Comparison of ENCODE assay signal across 17 cellular contexts in the genomic region with DNA sequence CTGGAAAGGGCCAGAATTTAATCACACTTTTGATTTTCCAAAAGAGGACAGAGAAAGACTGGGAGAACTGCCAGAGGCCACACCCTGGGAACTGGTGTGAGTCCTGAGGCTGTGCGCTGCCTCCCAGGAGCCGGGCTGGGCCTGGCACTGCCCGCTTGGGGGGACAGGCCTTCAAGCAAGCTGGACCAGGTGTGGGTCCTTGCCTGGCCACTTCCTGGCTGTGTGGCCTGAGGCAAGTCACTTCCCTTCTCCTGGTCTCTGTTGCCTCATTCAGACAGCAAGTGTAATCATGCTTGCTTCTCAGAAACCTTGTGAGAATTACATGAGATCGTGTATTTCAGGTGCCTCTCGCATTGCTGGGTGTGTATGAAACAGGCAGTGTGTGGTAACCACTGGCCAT.
A peak's percentile ranks its signal among the peaks of the same experiment; 100 is the strongest.
DNase-seq lines count a peak whose midpoint lies in the region; ATAC-seq, FAIRE-seq and TF ChIP-seq lines count a peak whose summit lies in the region.
"Had no signal": no experiment of that assay in that cellular context is flagged by ENCODE, and none has a peak within 500 bp of the region (broad histone marks: within the 10 kb centered on the region; RNA-seq: fewer than 3 reads in every experiment).

No MANE protein-coding gene starts in this region.

- H3K18ac ChIP-seq in H1 (ENCODE audit: extremely low read depth, low read length), result no peak overlapping the region

- H2AFZ ChIP-seq in H1 (ENCODE audit: low read length), result no peak overlapping the region

- H3K27ac ChIP-seq in heart right ventricle (peak overlapping the region in 3 of 10 donors; percentile 12 to 26 (median 22)), H1 (ENCODE audit: low read depth, low read length) (no peak overlapping the region)
- H3K27ac ChIP-seq: SJCRH30, WERI-Rb-1 had no signal

- H3K36me3 ChIP-seq in heart right ventricle, result no peaks in the 10 kb centered on the region
- H3K36me3 ChIP-seq in H1 (ENCODE audit: control insufficient read depth in 2 of 4, insufficient read depth in 4 of 4, low read length in 3 of 4), result no peaks in the 10 kb centered on the region; a peak in 1 of 8 replicates
- H3K36me3 ChIP-seq: SJCRH30, WERI-Rb-1 had no signal

- no peaks in the 10 kb centered on the region for H3K27me3 ChIP-seq in heart right ventricle
- H3K27me3 ChIP-seq in H1 (replicated peaks in 1 of 4; ENCODE audit: control insufficient read depth in 3 of 4, extremely low read depth in 1 of 4, insufficient read depth in 3 of 4, low read length in 3 of 4), result no peaks in the 10 kb centered on the region
- H3K27me3 ChIP-seq: SJCRH30, spleen had no signal

- H4K8ac ChIP-seq in H1 (ENCODE audit: extremely low read depth, insufficient read depth, low read length), result peak overlapping the region; percentile 68; the same call in 1 of the 2 replicates

- no peak overlapping the region for H3K9ac ChIP-seq in H1 (replicated peaks in 1 of 4; ENCODE audit: extremely low read depth in 1 of 4, low read depth in 3 of 4, low read length in 3 of 4)

- H3K4me1 ChIP-seq in heart right ventricle, result peaks cover 5 to 25% (median 21%) of the 10 kb centered on the region in 9 donors
- no peaks in the 10 kb centered on the region for H3K4me1 ChIP-seq in H1 (replicated peaks in 1 of 4; ENCODE audit: control insufficient read depth in 3 of 4, insufficient read depth in 4 of 4, low read length in 3 of 4)

- no peak for TF ChIP-seq POLR2A in H1 (IDR thresholded peaks at IDR 0.05; ENCODE audit: control extremely low read depth in 1 of 2, low read depth in 2 of 2, low read length in 2 of 2)

- no peak overlapping the region for H3K14ac ChIP-seq in H1 (ENCODE audit: insufficient read length)

- no peak for FAIRE-seq in H1 (lab: Jason Lieb, UNC)
- FAIRE-seq: GM18507 had no signal

- TF ChIP-seq EP300 in H1 (IDR thresholded peaks at IDR 0.05; ENCODE audit: borderline replicate concordance in 1 of 2, low read depth in 2 of 2, low read length in 2 of 2), result no peak

- no peak overlapping the region for H2BK120ac ChIP-seq in H1 (replicated peaks; ENCODE audit: low read depth, low read length)

- H3K36me3 Mint-ChIP-seq in mesothelial cell of epicardium, result peaks cover 2% of the 10 kb centered on the region

- peaks cover 19% of the 10 kb centered on the region for H3K4me1 Mint-ChIP-seq in mesothelial cell of epicardium

- no peak overlapping the region for H2AK5ac ChIP-seq in H1 (ENCODE audit: low read depth, low read length)

- H3K4me2 ChIP-seq in H1 (ENCODE audit: insufficient read depth in 1 of 2, low read depth in 2 of 2, low read length in 2 of 2), result no peak overlapping the region

- no peaks in the 10 kb centered on the region for H3K23me2 ChIP-seq in H1 (ENCODE audit: low read depth, low read length)

- no peak overlapping the region for H2BK15ac ChIP-seq in H1 (ENCODE audit: low read length)

- in situ Hi-C loops in G401 (cut with HindIII; ENCODE audit: low sequenced_read_pairs), result no loop called here

- intact Hi-C loops in heart right ventricle (cut with DNase I) (no loop called here), Right ventricle myocardium inferior (cut with DNase I) (no loop called here)

- peaks cover 2% of the 10 kb centered on the region; the same call in 1 of the 2 replicates for H3K79me1 ChIP-seq in H1 (ENCODE audit: low read depth, low read length)

- no peak for TF ChIP-seq CTCF in heart right ventricle (IDR thresholded peaks at IDR 0.05)
- no peak for TF ChIP-seq CTCF in H1 (IDR thresholded peaks at IDR 0.05; ENCODE audit: control extremely low read depth in 1 of 3, insufficient read depth in 1 of 3, low read depth in 1 of 3, low read length in 3 of 3)
- TF ChIP-seq CTCF in mesothelial cell of epicardium (IDR thresholded peaks at IDR 0.05; ENCODE audit: unreplicated experiment), result no peak

- CTCF ChIA-PET in H1 (lab: Charles Lee; ENCODE audit: partially characterized antibody), result no interaction called here

- H4K91ac ChIP-seq in H1 (replicated peaks; ENCODE audit: insufficient read length, low read length), result no peak overlapping the region

- no peak overlapping the region for H3K23ac ChIP-seq in H1 (ENCODE audit: insufficient read length)

- H4K20me1 ChIP-seq in H1 (replicated peaks in 1 of 2; ENCODE audit: control insufficient read depth in 1 of 2, insufficient read depth in 2 of 2, low read length in 2 of 2), result no peaks in the 10 kb centered on the region

- no peak overlapping the region for H3K4ac ChIP-seq in H1 (replicated peaks; ENCODE audit: insufficient read length, low read depth, low read length)

- DNase-seq in heart right ventricle (peak in 1 of 2 donors; percentile 29), Right ventricle myocardium inferior (ENCODE audit: missing footprints) (no peak), H1 (ENCODE audit: low read depth in 1 of 2, low spot score in 2 of 2) (no peak), mesothelial cell of epicardium (ENCODE audit: low spot score in 2 of 2, unreplicated experiment in 2 of 2) (no peak), DMS114 treated with DMSO at 0.1 percent for 48 hours (lab: John Stamatoyannopoulos, UW; ENCODE audit: unreplicated experiment) (no peak), G401 (ENCODE audit: low spot score) (no peak)
- DNase-seq: activated T-cell treated with anti-CD3 and anti-CD28 coated beads, Interleukin-2, amount 50 U/mL, for 1 hour; immature natural killer cell; naive thymus-derived CD8-positive, alpha-beta T cell; NCI-H2227 treated with DMSO at 0.1 percent for 48 hours; SJCRH30; trophoblast cell; WERI-Rb-1 had no signal

- no peaks in the 10 kb centered on the region for H3K9me3 Mint-ChIP-seq in mesothelial cell of epicardium
- H3K9me3 Mint-ChIP-seq: immature natural killer cell; naive thymus-derived CD8-positive, alpha-beta T cell had no signal

- H2BK20ac ChIP-seq in H1 (ENCODE audit: low read length), result no peak overlapping the region

- TF ChIP-seq RAD21 in H1 (IDR thresholded peaks at IDR 0.05 in 1 of 2, conservative IDR thresholded peaks at IDR 0.05 in 1 of 2; ENCODE audit: low read depth in 2 of 2, low read length in 2 of 2), result no peak

- no peak overlapping the region for H3K4me3 ChIP-seq in heart right ventricle
- H3K4me3 ChIP-seq in H1 (ENCODE audit: extremely low read depth in 1 of 4, insufficient read depth in 2 of 4, low read depth in 3 of 4, low read length in 4 of 4), result no peak overlapping the region
- H3K4me3 ChIP-seq: SJCRH30, spleen had no signal

- H3K27me3 Mint-ChIP-seq in mesothelial cell of epicardium (ENCODE audit: low read depth), result no peaks in the 10 kb centered on the region
- H3K27me3 Mint-ChIP-seq: naive thymus-derived CD8-positive, alpha-beta T cell had no signal

- no peak overlapping the region for H4K5ac ChIP-seq in H1 (ENCODE audit: insufficient read length, low read depth, low read length)

- H2BK5ac ChIP-seq in H1 (ENCODE audit: low read depth, low read length), result no peak overlapping the region

- H3K9me3 ChIP-seq in heart right ventricle (no peaks in the 10 kb centered on the region), H1 (ENCODE audit: insufficient read depth in 2 of 2, low read depth in 1 of 2, low read length in 1 of 2) (no peaks in the 10 kb centered on the region)
- H3K9me3 ChIP-seq: SJCRH30, spleen had no signal

- no peaks in the 10 kb centered on the region for H3K79me2 ChIP-seq in H1 (ENCODE audit: control insufficient read depth in 1 of 2, insufficient read depth in 2 of 2, low read length in 2 of 2)

- POLR2A ChIA-PET in H1 (lab: Charles Lee; ENCODE audit: partially characterized antibody), result no interaction called here

- H2BK12ac ChIP-seq in H1 (ENCODE audit: low read depth, low read length), result no peak overlapping the region

- WGBS in heart right ventricle, 2 donors, result 62 to 73% methylated on average over 5 of the region's 5 CpGs
- WGBS in H1 (ENCODE audit: extremely low coverage in 1 of 2, insufficient coverage in 1 of 2, insufficient read length in 1 of 2, insufficient replicate concordance in 2 of 2, low coverage in 1 of 2, low lambda C conversion rate in 2 of 2, missing lambda C conversion rate in 1 of 2), 2 experiments, result 90% methylated on average over 5 of the region's 5 CpGs; no CpG with 5 or more reads in 1 of the 2 experiments

- H3K27ac Mint-ChIP-seq in mesothelial cell of epicardium, result peak overlapping the region; percentile 36

- no peak overlapping the region for H3K56ac ChIP-seq in H1 (replicated peaks; ENCODE audit: insufficient read length, low read depth, low read length)

- no peak overlapping the region for H3K4me3 Mint-ChIP-seq in mesothelial cell of epicardium
- H3K4me3 Mint-ChIP-seq: immature natural killer cell; naive thymus-derived CD8-positive, alpha-beta T cell had no signal

- ATAC-seq in heart right ventricle, result peak in 5 of 8 donors; percentile 39 to 68 (median 46)
- ATAC-seq in Right ventricle myocardium inferior, result no peak
- ATAC-seq in HG03135 (IDR thresholded peaks at IDR 0.05; ENCODE audit: unreplicated experiment), result no peak
- ATAC-seq in HG03442 (IDR thresholded peaks at IDR 0.05; ENCODE audit: unreplicated experiment), result no peak
- ATAC-seq: naive thymus-derived CD8-positive, alpha-beta T cell had no signal

TF ChIP-seq in H1, 55 proteins besides CTCF, POLR2A, EP300 and RAD21:
- no peak for TF ChIP-seq JUND (IDR thresholded peaks at IDR 0.05; ENCODE audit: low read length)
- no peak for TF ChIP-seq RFX5 (IDR thresholded peaks at IDR 0.05; ENCODE audit: borderline replicate concordance, low read depth, low read length)
- no peak for TF ChIP-seq SUZ12 (IDR thresholded peaks at IDR 0.05; ENCODE audit: low read length)
- no peak for TF ChIP-seq BCL11A (IDR thresholded peaks at IDR 0.05; ENCODE audit: low read depth in 2 of 2, low read length in 2 of 2)
- TF ChIP-seq CBX8 (IDR thresholded peaks at IDR 0.05; ENCODE audit: borderline replicate concordance, low read depth, low read length), result no peak
- no peak for TF ChIP-seq YY1 (IDR thresholded peaks at IDR 0.05; ENCODE audit: low read depth, low read length)
- TF ChIP-seq ATF3 (IDR thresholded peaks at IDR 0.05; ENCODE audit: insufficient read depth, low read depth, low read length), result no peak
- TF ChIP-seq HDAC2 (IDR thresholded peaks at IDR 0.05; ENCODE audit: borderline replicate concordance in 1 of 2, low read depth in 2 of 2, low read length in 2 of 2), result no peak
- no peak for TF ChIP-seq RBBP5 (IDR thresholded peaks at IDR 0.05; ENCODE audit: borderline replicate concordance, low read depth, low read length)
- TF ChIP-seq FOSL1 (IDR thresholded peaks at IDR 0.05; ENCODE audit: insufficient read depth, low read depth, low read length), result no peak
- TF ChIP-seq KDM1A (IDR thresholded peaks at IDR 0.05; ENCODE audit: borderline replicate concordance, low read length), result no peak
- TF ChIP-seq TAF7 (optimal IDR thresholded peaks at IDR 0.05; ENCODE audit: borderline replicate concordance, low read depth, low read length), result no peak
- TF ChIP-seq PHF8 (conservative IDR thresholded peaks at IDR 0.05; ENCODE audit: low read depth, low read length), result no peak

Comparison
In these comparisons a context has a peak if more than half of its experiments do, and no peak if none do; other contexts are left out.
1. ATAC-seq: peak in heart right ventricle (5 of 8); none in Right ventricle myocardium inferior (single experiment), HG03135 (single experiment) and HG03442 (single experiment).